1 cellular context compared by ENCODE assay signal in genomic region chr7:36217211-36217960, GRCh38.
TF ChIP-seq lines count a peak whose summit lies in the region.

No MANE protein-coding gene starts in this region.

TF ChIP-seq in K562, 482 proteins besides CTCF, POLR2A, EP300 and RAD21 (continued from another document and continues in another):
- TF ChIP-seq, protein P1, sequence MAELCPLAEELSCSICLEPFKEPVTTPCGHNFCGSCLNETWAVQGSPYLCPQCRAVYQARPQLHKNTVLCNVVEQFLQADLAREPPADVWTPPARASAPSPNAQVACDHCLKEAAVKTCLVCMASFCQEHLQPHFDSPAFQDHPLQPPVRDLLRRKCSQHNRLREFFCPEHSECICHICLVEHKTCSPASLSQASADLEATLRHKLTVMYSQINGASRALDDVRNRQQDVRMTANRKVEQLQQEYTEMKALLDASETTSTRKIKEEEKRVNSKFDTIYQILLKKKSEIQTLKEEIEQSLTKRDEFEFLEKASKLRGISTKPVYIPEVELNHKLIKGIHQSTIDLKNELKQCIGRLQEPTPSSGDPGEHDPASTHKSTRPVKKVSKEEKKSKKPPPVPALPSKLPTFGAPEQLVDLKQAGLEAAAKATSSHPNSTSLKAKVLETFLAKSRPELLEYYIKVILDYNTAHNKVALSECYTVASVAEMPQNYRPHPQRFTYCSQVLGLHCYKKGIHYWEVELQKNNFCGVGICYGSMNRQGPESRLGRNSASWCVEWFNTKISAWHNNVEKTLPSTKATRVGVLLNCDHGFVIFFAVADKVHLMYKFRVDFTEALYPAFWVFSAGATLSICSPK (IDR thresholded peaks at IDR 0.05; ENCODE audit: borderline replicate concordance), result no peak
- TF ChIP-seq ZNF668 (CRISPR knock-in tag; IDR thresholded peaks at IDR 0.05) (0 out of 2 replicates have a peak, but pooled peaks have one; percentile 52), PYGO2 (tag; IDR thresholded peaks at IDR 0.05) (peak; percentile 87), ZNF41 (CRISPR knock-in tag; conservative IDR thresholded peaks at IDR 0.05) (peak; percentile 81), ZNF561 (CRISPR knock-in tag; conservative IDR thresholded peaks at IDR 0.05) (0 out of 2 replicates have a peak, but pooled peaks have one; percentile 56), ETV1 (tag; conservative IDR thresholded peaks at IDR 0.05; ENCODE audit: low read depth) (peak; percentile 71), NELFE (IDR thresholded peaks at IDR 0.05; ENCODE audit: insufficient read depth, insufficient read length) (no peak), DDX20 (tag; IDR thresholded peaks at IDR 0.05; ENCODE audit: low read depth) (peak; percentile 83), LCOR (CRISPR knock-in tag; IDR thresholded peaks at IDR 0.05) (no peak), TAF7 (tag; IDR thresholded peaks at IDR 0.05) (peak; percentile 66; the same call in 1 of the 2 replicates), ZNF766 (CRISPR knock-in tag; conservative IDR thresholded peaks at IDR 0.05) (peak; percentile 94), CXXC5 (CRISPR knock-in tag; IDR thresholded peaks at IDR 0.05) (peak; percentile 30; the same call in 1 of the 2 replicates), COPS2 (conservative IDR thresholded peaks at IDR 0.05) (no peak), NCOA4 (IDR thresholded peaks at IDR 0.05; ENCODE audit: partially characterized antibody) (no peak), ZNF239 (CRISPR knock-in tag; IDR thresholded peaks at IDR 0.05) (peak; percentile 81), SMAD3 (CRISPR knock-in tag; conservative IDR thresholded peaks at IDR 0.05) (peak; percentile 89), NR2C2 (CRISPR knock-in tag; IDR thresholded peaks at IDR 0.05) (no peak), NR2C2 (tag; IDR thresholded peaks at IDR 0.05) (peak; percentile 92), MAX (CRISPR knock-in tag; IDR thresholded peaks at IDR 0.05) (no peak), CTBP1 (IDR thresholded peaks at IDR 0.05; ENCODE audit: borderline replicate concordance) (peak; percentile 35; the same call in 1 of the 2 replicates), HIVEP1 (CRISPR knock-in tag; IDR thresholded peaks at IDR 0.05) (peak; percentile 81), SRF (CRISPR knock-in tag; IDR thresholded peaks at IDR 0.05) (peak in 1 of 2 experiments; percentile 91; a peak in 2 of 4 replicates), FOSL1 (tag; conservative IDR thresholded peaks at IDR 0.05) (peak; percentile 62), ZNF589 (CRISPR knock-in tag; IDR thresholded peaks at IDR 0.05; ENCODE audit: low read depth) (peak; percentile 94), BCL6 (CRISPR knock-in tag; IDR thresholded peaks at IDR 0.05) (peak; percentile 85), MTA1 (IDR thresholded peaks at IDR 0.05; ENCODE audit: borderline replicate concordance) (no peak), RFX7 (CRISPR knock-in tag; IDR thresholded peaks at IDR 0.05) (peak; percentile 73; the same call in 1 of the 2 replicates), KLF13 (tag; IDR thresholded peaks at IDR 0.05; ENCODE audit: borderline replicate concordance, low read depth) (0 out of 2 replicates have a peak, but pooled peaks have one; percentile 19)
- TF ChIP-seq, protein P2, sequence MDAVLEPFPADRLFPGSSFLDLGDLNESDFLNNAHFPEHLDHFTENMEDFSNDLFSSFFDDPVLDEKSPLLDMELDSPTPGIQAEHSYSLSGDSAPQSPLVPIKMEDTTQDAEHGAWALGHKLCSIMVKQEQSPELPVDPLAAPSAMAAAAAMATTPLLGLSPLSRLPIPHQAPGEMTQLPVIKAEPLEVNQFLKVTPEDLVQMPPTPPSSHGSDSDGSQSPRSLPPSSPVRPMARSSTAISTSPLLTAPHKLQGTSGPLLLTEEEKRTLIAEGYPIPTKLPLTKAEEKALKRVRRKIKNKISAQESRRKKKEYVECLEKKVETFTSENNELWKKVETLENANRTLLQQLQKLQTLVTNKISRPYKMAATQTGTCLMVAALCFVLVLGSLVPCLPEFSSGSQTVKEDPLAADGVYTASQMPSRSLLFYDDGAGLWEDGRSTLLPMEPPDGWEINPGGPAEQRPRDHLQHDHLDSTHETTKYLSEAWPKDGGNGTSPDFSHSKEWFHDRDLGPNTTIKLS (IDR thresholded peaks at IDR 0.05; ENCODE audit: borderline replicate concordance, low read depth), result no peak
- TF ChIP-seq, protein P3, sequence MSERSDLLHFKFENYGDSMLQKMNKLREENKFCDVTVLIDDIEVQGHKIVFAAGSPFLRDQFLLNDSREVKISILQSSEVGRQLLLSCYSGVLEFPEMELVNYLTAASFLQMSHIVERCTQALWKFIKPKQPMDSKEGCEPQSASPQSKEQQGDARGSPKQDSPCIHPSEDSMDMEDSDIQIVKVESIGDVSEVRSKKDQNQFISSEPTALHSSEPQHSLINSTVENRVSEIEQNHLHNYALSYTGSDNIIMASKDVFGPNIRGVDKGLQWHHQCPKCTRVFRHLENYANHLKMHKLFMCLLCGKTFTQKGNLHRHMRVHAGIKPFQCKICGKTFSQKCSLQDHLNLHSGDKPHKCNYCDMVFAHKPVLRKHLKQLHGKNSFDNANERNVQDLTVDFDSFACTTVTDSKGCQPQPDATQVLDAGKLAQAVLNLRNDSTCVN (CRISPR knock-in tag; IDR thresholded peaks at IDR 0.05), result peak; percentile 60; the same call in 1 of the 2 replicates
- TF ChIP-seq, protein P4, sequence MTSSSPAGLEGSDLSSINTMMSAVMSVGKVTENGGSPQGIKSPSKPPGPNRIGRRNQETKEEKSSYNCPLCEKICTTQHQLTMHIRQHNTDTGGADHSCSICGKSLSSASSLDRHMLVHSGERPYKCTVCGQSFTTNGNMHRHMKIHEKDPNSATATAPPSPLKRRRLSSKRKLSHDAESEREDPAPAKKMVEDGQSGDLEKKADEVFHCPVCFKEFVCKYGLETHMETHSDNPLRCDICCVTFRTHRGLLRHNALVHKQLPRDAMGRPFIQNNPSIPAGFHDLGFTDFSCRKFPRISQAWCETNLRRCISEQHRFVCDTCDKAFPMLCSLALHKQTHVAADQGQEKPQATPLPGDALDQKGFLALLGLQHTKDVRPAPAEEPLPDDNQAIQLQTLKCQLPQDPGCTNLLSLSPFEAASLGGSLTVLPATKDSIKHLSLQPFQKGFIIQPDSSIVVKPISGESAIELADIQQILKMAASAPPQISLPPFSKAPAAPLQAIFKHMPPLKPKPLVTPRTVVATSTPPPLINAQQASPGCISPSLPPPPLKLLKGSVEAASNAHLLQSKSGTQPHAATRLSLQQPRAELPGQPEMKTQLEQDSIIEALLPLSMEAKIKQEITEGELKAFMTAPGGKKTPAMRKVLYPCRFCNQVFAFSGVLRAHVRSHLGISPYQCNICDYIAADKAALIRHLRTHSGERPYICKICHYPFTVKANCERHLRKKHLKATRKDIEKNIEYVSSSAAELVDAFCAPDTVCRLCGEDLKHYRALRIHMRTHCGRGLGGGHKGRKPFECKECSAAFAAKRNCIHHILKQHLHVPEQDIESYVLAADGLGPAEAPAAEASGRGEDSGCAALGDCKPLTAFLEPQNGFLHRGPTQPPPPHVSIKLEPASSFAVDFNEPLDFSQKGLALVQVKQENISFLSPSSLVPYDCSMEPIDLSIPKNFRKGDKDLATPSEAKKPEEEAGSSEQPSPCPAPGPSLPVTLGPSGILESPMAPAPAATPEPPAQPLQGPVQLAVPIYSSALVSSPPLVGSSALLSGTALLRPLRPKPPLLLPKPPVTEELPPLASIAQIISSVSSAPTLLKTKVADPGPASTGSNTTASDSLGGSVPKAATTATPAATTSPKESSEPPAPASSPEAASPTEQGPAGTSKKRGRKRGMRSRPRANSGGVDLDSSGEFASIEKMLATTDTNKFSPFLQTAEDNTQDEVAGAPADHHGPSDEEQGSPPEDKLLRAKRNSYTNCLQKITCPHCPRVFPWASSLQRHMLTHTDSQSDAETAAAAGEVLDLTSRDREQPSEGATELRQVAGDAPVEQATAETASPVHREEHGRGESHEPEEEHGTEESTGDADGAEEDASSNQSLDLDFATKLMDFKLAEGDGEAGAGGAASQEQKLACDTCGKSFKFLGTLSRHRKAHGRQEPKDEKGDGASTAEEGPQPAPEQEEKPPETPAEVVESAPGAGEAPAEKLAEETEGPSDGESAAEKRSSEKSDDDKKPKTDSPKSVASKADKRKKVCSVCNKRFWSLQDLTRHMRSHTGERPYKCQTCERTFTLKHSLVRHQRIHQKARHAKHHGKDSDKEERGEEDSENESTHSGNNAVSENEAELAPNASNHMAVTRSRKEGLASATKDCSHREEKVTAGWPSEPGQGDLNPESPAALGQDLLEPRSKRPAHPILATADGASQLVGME (CRISPR knock-in tag; IDR thresholded peaks at IDR 0.05), result peak; percentile 61; the same call in 1 of the 2 replicates
- TF ChIP-seq, protein P5, sequence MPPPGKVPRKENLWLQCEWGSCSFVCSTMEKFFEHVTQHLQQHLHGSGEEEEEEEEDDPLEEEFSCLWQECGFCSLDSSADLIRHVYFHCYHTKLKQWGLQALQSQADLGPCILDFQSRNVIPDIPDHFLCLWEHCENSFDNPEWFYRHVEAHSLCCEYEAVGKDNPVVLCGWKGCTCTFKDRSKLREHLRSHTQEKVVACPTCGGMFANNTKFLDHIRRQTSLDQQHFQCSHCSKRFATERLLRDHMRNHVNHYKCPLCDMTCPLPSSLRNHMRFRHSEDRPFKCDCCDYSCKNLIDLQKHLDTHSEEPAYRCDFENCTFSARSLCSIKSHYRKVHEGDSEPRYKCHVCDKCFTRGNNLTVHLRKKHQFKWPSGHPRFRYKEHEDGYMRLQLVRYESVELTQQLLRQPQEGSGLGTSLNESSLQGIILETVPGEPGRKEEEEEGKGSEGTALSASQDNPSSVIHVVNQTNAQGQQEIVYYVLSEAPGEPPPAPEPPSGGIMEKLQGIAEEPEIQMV (tag; conservative IDR thresholded peaks at IDR 0.05; ENCODE audit: low read depth), result peak; percentile 72; the same call in 1 of the 2 replicates
- TF ChIP-seq, protein P6, sequence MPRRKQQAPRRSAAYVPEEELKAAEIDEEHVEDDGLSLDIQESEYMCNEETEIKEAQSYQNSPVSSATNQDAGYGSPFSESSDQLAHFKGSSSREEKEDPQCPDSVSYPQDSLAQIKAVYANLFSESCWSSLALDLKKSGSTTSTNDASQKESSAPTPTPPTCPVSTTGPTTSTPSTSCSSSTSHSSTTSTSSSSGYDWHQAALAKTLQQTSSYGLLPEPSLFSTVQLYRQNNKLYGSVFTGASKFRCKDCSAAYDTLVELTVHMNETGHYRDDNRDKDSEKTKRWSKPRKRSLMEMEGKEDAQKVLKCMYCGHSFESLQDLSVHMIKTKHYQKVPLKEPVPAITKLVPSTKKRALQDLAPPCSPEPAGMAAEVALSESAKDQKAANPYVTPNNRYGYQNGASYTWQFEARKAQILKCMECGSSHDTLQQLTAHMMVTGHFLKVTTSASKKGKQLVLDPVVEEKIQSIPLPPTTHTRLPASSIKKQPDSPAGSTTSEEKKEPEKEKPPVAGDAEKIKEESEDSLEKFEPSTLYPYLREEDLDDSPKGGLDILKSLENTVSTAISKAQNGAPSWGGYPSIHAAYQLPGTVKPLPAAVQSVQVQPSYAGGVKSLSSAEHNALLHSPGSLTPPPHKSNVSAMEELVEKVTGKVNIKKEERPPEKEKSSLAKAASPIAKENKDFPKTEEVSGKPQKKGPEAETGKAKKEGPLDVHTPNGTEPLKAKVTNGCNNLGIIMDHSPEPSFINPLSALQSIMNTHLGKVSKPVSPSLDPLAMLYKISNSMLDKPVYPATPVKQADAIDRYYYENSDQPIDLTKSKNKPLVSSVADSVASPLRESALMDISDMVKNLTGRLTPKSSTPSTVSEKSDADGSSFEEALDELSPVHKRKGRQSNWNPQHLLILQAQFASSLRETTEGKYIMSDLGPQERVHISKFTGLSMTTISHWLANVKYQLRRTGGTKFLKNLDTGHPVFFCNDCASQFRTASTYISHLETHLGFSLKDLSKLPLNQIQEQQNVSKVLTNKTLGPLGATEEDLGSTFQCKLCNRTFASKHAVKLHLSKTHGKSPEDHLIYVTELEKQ (CRISPR knock-in tag; IDR thresholded peaks at IDR 0.05), result peak; percentile 74; the same call in 1 of the 2 replicates
- TF ChIP-seq, protein P7, sequence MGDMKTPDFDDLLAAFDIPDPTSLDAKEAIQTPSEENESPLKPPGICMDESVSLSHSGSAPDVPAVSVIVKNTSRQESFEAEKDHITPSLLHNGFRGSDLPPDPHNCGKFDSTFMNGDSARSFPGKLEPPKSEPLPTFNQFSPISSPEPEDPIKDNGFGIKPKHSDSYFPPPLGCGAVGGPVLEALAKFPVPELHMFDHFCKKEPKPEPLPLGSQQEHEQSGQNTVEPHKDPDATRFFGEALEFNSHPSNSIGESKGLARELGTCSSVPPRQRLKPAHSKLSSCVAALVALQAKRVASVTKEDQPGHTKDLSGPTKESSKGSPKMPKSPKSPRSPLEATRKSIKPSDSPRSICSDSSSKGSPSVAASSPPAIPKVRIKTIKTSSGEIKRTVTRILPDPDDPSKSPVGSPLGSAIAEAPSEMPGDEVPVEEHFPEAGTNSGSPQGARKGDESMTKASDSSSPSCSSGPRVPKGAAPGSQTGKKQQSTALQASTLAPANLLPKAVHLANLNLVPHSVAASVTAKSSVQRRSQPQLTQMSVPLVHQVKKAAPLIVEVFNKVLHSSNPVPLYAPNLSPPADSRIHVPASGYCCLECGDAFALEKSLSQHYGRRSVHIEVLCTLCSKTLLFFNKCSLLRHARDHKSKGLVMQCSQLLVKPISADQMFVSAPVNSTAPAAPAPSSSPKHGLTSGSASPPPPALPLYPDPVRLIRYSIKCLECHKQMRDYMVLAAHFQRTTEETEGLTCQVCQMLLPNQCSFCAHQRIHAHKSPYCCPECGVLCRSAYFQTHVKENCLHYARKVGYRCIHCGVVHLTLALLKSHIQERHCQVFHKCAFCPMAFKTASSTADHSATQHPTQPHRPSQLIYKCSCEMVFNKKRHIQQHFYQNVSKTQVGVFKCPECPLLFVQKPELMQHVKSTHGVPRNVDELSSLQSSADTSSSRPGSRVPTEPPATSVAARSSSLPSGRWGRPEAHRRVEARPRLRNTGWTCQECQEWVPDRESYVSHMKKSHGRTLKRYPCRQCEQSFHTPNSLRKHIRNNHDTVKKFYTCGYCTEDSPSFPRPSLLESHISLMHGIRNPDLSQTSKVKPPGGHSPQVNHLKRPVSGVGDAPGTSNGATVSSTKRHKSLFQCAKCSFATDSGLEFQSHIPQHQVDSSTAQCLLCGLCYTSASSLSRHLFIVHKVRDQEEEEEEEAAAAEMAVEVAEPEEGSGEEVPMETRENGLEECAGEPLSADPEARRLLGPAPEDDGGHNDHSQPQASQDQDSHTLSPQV (IDR thresholded peaks at IDR 0.05), result peak; percentile 77; the same call in 1 of the 2 replicates
- TF ChIP-seq, protein P8, sequence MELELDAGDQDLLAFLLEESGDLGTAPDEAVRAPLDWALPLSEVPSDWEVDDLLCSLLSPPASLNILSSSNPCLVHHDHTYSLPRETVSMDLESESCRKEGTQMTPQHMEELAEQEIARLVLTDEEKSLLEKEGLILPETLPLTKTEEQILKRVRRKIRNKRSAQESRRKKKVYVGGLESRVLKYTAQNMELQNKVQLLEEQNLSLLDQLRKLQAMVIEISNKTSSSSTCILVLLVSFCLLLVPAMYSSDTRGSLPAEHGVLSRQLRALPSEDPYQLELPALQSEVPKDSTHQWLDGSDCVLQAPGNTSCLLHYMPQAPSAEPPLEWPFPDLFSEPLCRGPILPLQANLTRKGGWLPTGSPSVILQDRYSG (tag; conservative IDR thresholded peaks at IDR 0.05; ENCODE audit: low read depth), result peak; percentile 97
